13 cellular contexts compared by ENCODE assay signal in genomic region chr2:211203986-211204385, GRCh38.
A peak's percentile ranks its signal among the peaks of the same experiment; 100 is the strongest.
DNase-seq lines count a peak whose midpoint lies in the region; ATAC-seq lines count a peak whose summit lies in the region.
"Had no signal": no experiment of that assay in that cellular context is flagged by ENCODE, and none has a peak within 500 bp of the region (broad histone marks: within the 10 kb centered on the region; RNA-seq: fewer than 3 reads in every experiment).

No MANE protein-coding gene starts in this region.

- ATAC-seq in GM19395 (IDR thresholded peaks at IDR 0.05; ENCODE audit: unreplicated experiment) (peak; percentile 83), HG02759 (IDR thresholded peaks at IDR 0.05; ENCODE audit: unreplicated experiment) (peak; percentile 71), HG03442 (IDR thresholded peaks at IDR 0.05; ENCODE audit: unreplicated experiment) (peak; percentile 86), left cardiac atrium (no peak)
- ATAC-seq: activated CD8-positive, alpha-beta T cell treated with anti-CD3 and anti-CD28 coated beads for 36 hours had no signal

- DNase-seq in left cardiac atrium = no peak
- no peak for DNase-seq in UCSD-AML1 (lab: John Stamatoyannopoulos, UW; ENCODE audit: unreplicated experiment)
- no peak for DNase-seq in pons (ENCODE audit: low spot score)
- DNase-seq in GM19240 (ENCODE audit: insufficient read length, low spot score) = no peak
- DNase-seq: activated CD8-positive, alpha-beta T cell treated with anti-CD3 and anti-CD28 coated beads for 36 hours; activated effector memory CD4-positive, alpha-beta T cell treated with anti-CD3 and anti-CD28 coated beads, Interleukin-2, amount 50 U/mL, for 16 hours; Caco-2; NCI-H1436 treated with DMSO at 0.1 percent for 48 hours; NCI-H69 had no signal

- peak overlapping the region in 1 of 11 experiments; percentile 9; a peak in 2 of 22 replicates for H3K9ac ChIP-seq in BLaER1 treated with 17β-estradiol and CSF1 and Interleukin-3, amounts not matched to agents 10 nM and 100 nM

- peak overlapping the region; percentile 6 to 67 (median 50); a peak in 20 of 22 replicates for H3K4me2 ChIP-seq in BLaER1 treated with 17β-estradiol and CSF1 and Interleukin-3, amounts not matched to agents 10 nM and 100 nM

- peaks cover 10 to 22% (median 14%) of the 10 kb centered on the region in 10 experiments for H3K4me1 ChIP-seq in BLaER1 treated with 17β-estradiol and CSF1 and Interleukin-3, amounts not matched to agents 10 nM and 100 nM
- H3K4me1 ChIP-seq: Caco-2 had no signal

- peak overlapping the region in 2 of 11 experiments; percentile 10 to 21; a peak in 3 of 22 replicates for H3K27ac ChIP-seq in BLaER1 treated with 17β-estradiol and CSF1 and Interleukin-3, amounts not matched to agents 10 nM and 100 nM

- no peaks in the 10 kb centered on the region for H3K36me3 ChIP-seq in BLaER1 treated with 17β-estradiol and CSF1 and Interleukin-3, amounts not matched to agents 10 nM and 100 nM

- H3K27me3 ChIP-seq in BLaER1 treated with 17β-estradiol and CSF1 and Interleukin-3, amounts not matched to agents 10 nM and 100 nM = no peaks in the 10 kb centered on the region

- no peaks in the 10 kb centered on the region for H3K9me3 ChIP-seq in BLaER1 treated with 17β-estradiol and CSF1 and Interleukin-3, amounts not matched to agents 10 nM and 100 nM (replicated peaks in 1 of 11)
- H3K9me3 ChIP-seq: Caco-2 had no signal

- intact Hi-C loops in left cardiac atrium (cut with DNase I) = no loop called here

- no peak overlapping the region for H3K4me3 ChIP-seq in BLaER1 treated with 17β-estradiol and CSF1 and Interleukin-3, amounts not matched to agents 10 nM and 100 nM

- H4K20me1 ChIP-seq in BLaER1 treated with 17β-estradiol and CSF1 and Interleukin-3, amounts not matched to agents 10 nM and 100 nM = no peaks in the 10 kb centered on the region

Comparison
In these comparisons a context has a peak if more than half of its experiments do, and no peak if none do; other contexts are left out.
1. ATAC-seq: peak in GM19395 (single experiment), HG02759 (single experiment) and HG03442 (single experiment); none in left cardiac atrium (0 of 2).